Comparison of ENCODE assay signal across 1 cellular context in the genomic region with DNA sequence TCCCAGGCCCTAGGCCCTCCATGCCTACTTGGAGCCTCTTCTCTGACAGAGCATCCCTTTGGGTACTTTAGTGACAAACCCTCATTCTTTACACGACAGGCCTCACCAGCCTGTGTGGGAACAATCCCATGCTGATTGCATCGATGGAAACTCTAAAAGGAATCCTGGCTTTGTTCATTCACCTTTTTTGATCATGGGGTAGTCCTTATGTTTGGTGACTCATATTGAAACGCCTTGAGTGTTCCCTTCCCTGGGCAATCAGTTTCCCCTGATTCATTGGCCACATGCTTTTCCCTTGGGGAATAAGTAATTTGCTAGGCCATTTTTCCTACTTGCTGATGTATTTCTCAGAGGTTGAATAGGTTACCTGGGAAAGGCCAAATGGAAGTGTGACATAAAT.
TF ChIP-seq lines count a peak whose summit lies in the region.

No MANE protein-coding gene starts in this region.

TF ChIP-seq in K562, 482 proteins besides CTCF, POLR2A, EP300 and RAD21:
- no peak for TF ChIP-seq ZNF146 (CRISPR knock-in tag; IDR thresholded peaks at IDR 0.05; ENCODE audit: unreplicated experiment)
- TF ChIP-seq STAT5A (IDR thresholded peaks at IDR 0.05; ENCODE audit: borderline replicate concordance, low read length) = no peak
- TF ChIP-seq SRSF7 (optimal IDR thresholded peaks at IDR 0.05; ENCODE audit: low read depth, low read length) = no peak
- no peak for TF ChIP-seq FUS (optimal IDR thresholded peaks at IDR 0.05; ENCODE audit: low read depth, low read length)
- no peak for TF ChIP-seq ASH1L (IDR thresholded peaks at IDR 0.05; ENCODE audit: borderline replicate concordance, low read depth, partially characterized antibody)
- TF ChIP-seq, protein P1, sequence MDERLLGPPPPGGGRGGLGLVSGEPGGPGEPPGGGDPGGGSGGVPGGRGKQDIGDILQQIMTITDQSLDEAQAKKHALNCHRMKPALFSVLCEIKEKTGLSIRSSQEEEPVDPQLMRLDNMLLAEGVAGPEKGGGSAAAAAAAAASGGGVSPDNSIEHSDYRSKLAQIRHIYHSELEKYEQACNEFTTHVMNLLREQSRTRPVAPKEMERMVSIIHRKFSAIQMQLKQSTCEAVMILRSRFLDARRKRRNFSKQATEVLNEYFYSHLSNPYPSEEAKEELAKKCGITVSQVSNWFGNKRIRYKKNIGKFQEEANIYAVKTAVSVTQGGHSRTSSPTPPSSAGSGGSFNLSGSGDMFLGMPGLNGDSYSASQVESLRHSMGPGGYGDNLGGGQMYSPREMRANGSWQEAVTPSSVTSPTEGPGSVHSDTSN (CRISPR knock-in tag; IDR thresholded peaks at IDR 0.05; ENCODE audit: low read depth) = no peak
- TF ChIP-seq, protein P1 (tag; conservative IDR thresholded peaks at IDR 0.05; ENCODE audit: low read depth) = no peak
